ENCODE assay signal across 33 cellular contexts in the genomic region with DNA sequence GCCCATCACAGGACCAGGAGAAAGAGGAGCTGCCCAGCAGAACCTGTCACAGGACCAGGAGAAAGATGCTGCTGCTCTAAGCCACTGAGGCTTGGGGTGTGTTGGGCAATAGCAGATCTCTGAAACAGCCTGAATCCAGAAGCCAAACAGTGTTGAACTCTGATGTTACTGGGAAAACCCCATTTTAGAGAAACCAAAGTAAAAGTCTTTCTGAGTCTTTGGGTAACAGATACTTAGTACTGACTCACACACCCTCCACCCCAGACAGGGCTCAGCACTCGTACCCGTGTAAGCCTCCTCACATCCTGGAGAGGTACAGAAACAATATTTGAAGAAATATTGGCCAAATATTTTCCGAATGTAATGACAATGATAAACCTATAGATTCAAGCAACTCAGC.
"Had no signal": no experiment of that assay in that cellular context is flagged by ENCODE, and none has a peak within 500 bp of the region (broad histone marks: within the 10 kb centered on the region; RNA-seq: fewer than 3 reads in every experiment).

No MANE protein-coding gene starts in this region.

- H3K4me3 ChIP-seq: ascending aorta, cardiac muscle cell, K562, PC-9 had no signal

- H3K4me1 Mint-ChIP-seq: activated CD4-positive, alpha-beta T cell treated with anti-CD3 and anti-CD28 coated beads, Interleukin-2, amount 10 ng/mL, durations not matched to agents 7 days and 5 days; central memory CD8-positive, alpha-beta T cell had no signal

- H3K4me2 ChIP-seq: PC-9 had no signal

- H3K27ac Mint-ChIP-seq: activated B cell treated with CpG ODN at 0.5 μM for 24 hours; activated CD4-positive, alpha-beta memory T cell treated with anti-CD3 and anti-CD28 coated beads for 36 hours; activated CD4-positive, alpha-beta T cell treated with anti-CD3 and anti-CD28 coated beads, Interleukin-2, amount 10 ng/mL, durations not matched to agents 7 days and 5 days; activated naive CD8-positive, alpha-beta T cell; activated T-helper 1 cell treated with anti-CD3 and anti-CD28 coated beads, Interleukin-12 subunit alpha, Interleukin-12 subunit beta, Interleukin-2, Interleukin-4 antibody, amounts not matched to agents 30 ng/mL and 10 ng/mL and 1 ng/mL, durations not matched to agents 14 hours and 24 hours and 36 hours; T-cell had no signal

- H3K36me3 Mint-ChIP-seq: activated CD4-positive, alpha-beta memory T cell treated with anti-CD3 and anti-CD28 coated beads for 36 hours; activated naive CD8-positive, alpha-beta T cell had no signal

- H3K27me3 Mint-ChIP-seq: activated B cell treated with CpG ODN at 0.5 μM for 24 hours; activated CD4-positive, alpha-beta memory T cell treated with anti-CD3 and anti-CD28 coated beads for 36 hours; activated CD4-positive, alpha-beta T cell treated with anti-CD3 and anti-CD28 coated beads, Interleukin-2, amount 10 ng/mL, durations not matched to agents 7 days and 5 days; activated naive CD8-positive, alpha-beta T cell; central memory CD8-positive, alpha-beta T cell; T-cell had no signal

- H3K9me3 Mint-ChIP-seq: activated B cell treated with CpG ODN at 0.5 μM for 24 hours; activated CD4-positive, alpha-beta memory T cell treated with anti-CD3 and anti-CD28 coated beads for 36 hours; activated CD4-positive, alpha-beta T cell treated with anti-CD3 and anti-CD28 coated beads, Interleukin-2, amount 10 ng/mL, durations not matched to agents 7 days and 5 days; activated T-helper 1 cell treated with anti-CD3 and anti-CD28 coated beads, Interleukin-12 subunit alpha, Interleukin-12 subunit beta, Interleukin-2, Interleukin-4 antibody, amounts not matched to agents 30 ng/mL and 10 ng/mL and 1 ng/mL, durations not matched to agents 14 hours and 24 hours and 36 hours; central memory CD8-positive, alpha-beta T cell; T-cell had no signal

- H3K4me3 Mint-ChIP-seq: activated B cell treated with CpG ODN at 0.5 μM for 24 hours; activated CD4-positive, alpha-beta memory T cell treated with anti-CD3 and anti-CD28 coated beads for 36 hours; activated CD4-positive, alpha-beta T cell treated with anti-CD3 and anti-CD28 coated beads, Interleukin-2, amount 10 ng/mL, durations not matched to agents 7 days and 5 days; activated naive CD8-positive, alpha-beta T cell; activated T-helper 1 cell treated with anti-CD3 and anti-CD28 coated beads, Interleukin-12 subunit alpha, Interleukin-12 subunit beta, Interleukin-2, Interleukin-4 antibody, amounts not matched to agents 30 ng/mL and 10 ng/mL and 1 ng/mL, durations not matched to agents 14 hours and 24 hours and 36 hours; central memory CD8-positive, alpha-beta T cell; T-cell had no signal

- H3K27me3 ChIP-seq: ascending aorta, cardiac muscle cell had no signal

- H2AFZ ChIP-seq: PC-9 had no signal

- DNase-seq: activated B cell treated with CpG ODN at 0.5 μM for 24 hours; activated CD4-positive, alpha-beta memory T cell treated with anti-CD3 and anti-CD28 coated beads for 36 hours; activated CD4-positive, alpha-beta T cell treated with anti-CD3 and anti-CD28 coated beads, Interleukin-2, amount 10 ng/mL, durations not matched to agents 7 days and 5 days; activated effector memory CD4-positive, alpha-beta T cell treated with Interleukin-2 at 50 U/mL for 16 hours; activated T-cell treated with anti-CD3 and anti-CD28 coated beads, Interleukin-2, amount 50 U/mL, for 1 hour; amygdala; IMR-90; NCI-H1092 treated with DMSO at 0.1 percent for 48 hours; NCI-H1417; NCI-H146; NCI-H187; NCI-H2029 treated with DMSO at 0.1 percent for 48 hours; NCI-H2107; NCI-H2171; NCI-H510A; NCI-H526; NCI-H748 treated with DMSO at 0.1 percent for 48 hours; NK-92 treated with Interleukin-12 subunit alpha and Interleukin-12 subunit beta, amount 100 ng/mL, for 24 hours; PC-9; SIG-M5; T-cell; T-helper 2 cell; T-helper 9 cell had no signal

- ATAC-seq: K562, Right ventricle myocardium inferior, SK-N-SH treated with all-trans-retinoic acid at 6 μM for 48 hours, T-cell had no signal

- H3K4me1 ChIP-seq: ascending aorta had no signal

- H3K36me3 ChIP-seq: cardiac muscle cell had no signal

- H3K27ac ChIP-seq: ascending aorta, cardiac muscle cell, PC-9, RWPE1, VCaP had no signal
